ENCODE assay signal across 8 cellular contexts in the genomic region with DNA sequence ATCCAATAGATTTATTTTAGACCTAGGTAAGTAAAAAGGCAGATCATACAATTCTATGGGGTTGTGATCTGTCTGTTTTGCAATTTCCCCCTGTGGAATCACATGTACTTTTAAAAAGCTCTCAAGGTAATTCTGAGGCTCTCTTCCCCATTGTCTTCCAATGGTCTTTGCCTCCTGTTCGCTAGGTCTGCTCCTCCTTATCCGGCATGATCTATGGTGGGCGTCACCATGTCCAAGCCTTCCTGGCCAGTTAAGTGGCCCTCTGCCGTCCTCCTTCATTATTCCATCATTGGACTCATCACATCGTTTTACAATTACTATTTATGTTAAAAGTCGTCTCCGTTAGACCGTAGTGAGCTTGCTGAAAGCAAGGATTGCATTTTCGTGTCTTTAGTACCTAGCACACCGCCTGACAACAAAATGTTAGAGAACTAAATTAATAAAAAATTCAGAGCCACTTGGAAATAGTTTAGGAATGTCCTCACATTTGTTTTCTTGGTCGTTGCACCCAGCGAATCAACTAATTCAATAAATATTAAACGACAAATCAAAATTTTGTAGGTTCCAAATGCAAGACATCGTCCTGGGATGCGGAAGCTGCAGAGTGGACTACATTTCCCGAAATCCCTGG. TPM values are rescaled to one million over a fixed set of nuclear protein-coding genes. Genes with fewer than 3 reads are reported as not detected.
DNase-seq lines count a peak whose midpoint lies in the region; ATAC-seq, FAIRE-seq and TF ChIP-seq lines count a peak whose summit lies in the region.

No MANE protein-coding gene starts in this region.

- ATAC-seq in GM19035 (IDR thresholded peaks at IDR 0.05; ENCODE audit: unreplicated experiment) (peak; percentile 12), pancreas (no peak), HG03432 (IDR thresholded peaks at IDR 0.05; ENCODE audit: unreplicated experiment) (no peak)

- H3K4me3 ChIP-seq in BLaER1 = peak overlapping the region; percentile 93
- H3K4me3 ChIP-seq in pancreas = peak overlapping the region in 3 of 4 donors; percentile 66 to 85 (median 79)

- intact Hi-C loops in activated CD4-positive, alpha-beta memory T cell treated with anti-CD3 and anti-CD28 coated beads for 36 hours (cut with micrococcal nuclease) = loop anchor here (1.0 to 10.0 kb wide), 6 partner anchors 120 to 1467 kb away; a partner anchor contains a TSS
- intact Hi-C loops in pancreas (cut with DNase I) = no loop called here

- H3K4me3 Mint-ChIP-seq in activated CD4-positive, alpha-beta memory T cell treated with anti-CD3 and anti-CD28 coated beads for 36 hours = peak overlapping the region; percentile 81

- peaks cover 15% of the 10 kb centered on the region for H3K4me1 Mint-ChIP-seq in activated CD4-positive, alpha-beta memory T cell treated with anti-CD3 and anti-CD28 coated beads for 36 hours (ENCODE audit: low read depth)

- CTCF ChIA-PET in activated CD4-positive, alpha-beta memory T cell treated with anti-CD3 and anti-CD28 coated beads for 36 hours (lab: Charles Lee) = interaction anchor here (0.7 kb wide), 1 partner anchor 344 kb away, joined by 3 read pairs; no protein-coding TSS in a partner anchor

- H3K9me3 ChIP-seq in BLaER1 = no peaks in the 10 kb centered on the region
- no peaks in the 10 kb centered on the region for H3K9me3 ChIP-seq in pancreas

- H3K27me3 Mint-ChIP-seq in activated CD4-positive, alpha-beta memory T cell treated with anti-CD3 and anti-CD28 coated beads for 36 hours = no peaks in the 10 kb centered on the region

- 11 to 12% methylated on average over 16 of the region's 16 CpGs for WGBS in pancreas, 2 donors

- FAIRE-seq in pancreas (lab: Jason Lieb, UNC) = no peak

- H3K4me1 ChIP-seq in BLaER1 (peaks cover 26% of the 10 kb centered on the region), pancreas (peaks cover 0 to 7% (median 6%) of the 10 kb centered on the region in 3 donors)

- DNase-seq in NCI-H1105 (lab: John Stamatoyannopoulos, UW) (peak; percentile 44), fibroblast of the conjunctiva (ENCODE audit: low read depth) (peak; percentile 56), pancreas (peak in 1 of 6 donors; percentile 31)
- DNase-seq in activated CD4-positive, alpha-beta memory T cell treated with anti-CD3 and anti-CD28 coated beads for 36 hours = peak; percentile 25
- DNase-seq in activated CD8-positive, alpha-beta memory T cell treated with anti-CD3 and anti-CD28 coated beads for 24 hours = no peak

- H3K27ac ChIP-seq in BLaER1 (peak overlapping the region; percentile 52), pancreas (peak overlapping the region in 2 of 4 donors; percentile 98)

- H3K4me2 ChIP-seq in BLaER1 = peak overlapping the region; percentile 92

- H3K36me3 Mint-ChIP-seq in activated CD4-positive, alpha-beta memory T cell treated with anti-CD3 and anti-CD28 coated beads for 36 hours = peaks cover 7% of the 10 kb centered on the region

- TF ChIP-seq CTCF in pancreas (IDR thresholded peaks at IDR 0.05) = no peak

- peak overlapping the region; percentile 91 for H3K9ac ChIP-seq in BLaER1

- H3K36me3 ChIP-seq in BLaER1 = no peaks in the 10 kb centered on the region
- no peaks in the 10 kb centered on the region for H3K36me3 ChIP-seq in pancreas

- POLR2A ChIA-PET in activated CD4-positive, alpha-beta memory T cell treated with anti-CD3 and anti-CD28 coated beads for 36 hours (lab: Charles Lee) = interaction anchor here (1.3 to 3.0 kb wide), 3 partner anchors 81 to 351 kb away, joined by 6 to 11 read pairs (median 8); no protein-coding TSS in a partner anchor

- no peaks in the 10 kb centered on the region for H3K9me3 Mint-ChIP-seq in activated CD4-positive, alpha-beta memory T cell treated with anti-CD3 and anti-CD28 coated beads for 36 hours

- peaks cover 20% of the 10 kb centered on the region for H4K20me1 ChIP-seq in BLaER1

- H3K27me3 ChIP-seq in BLaER1 (no peaks in the 10 kb centered on the region), pancreas (no peaks in the 10 kb centered on the region)

- H3K27ac Mint-ChIP-seq in activated CD4-positive, alpha-beta memory T cell treated with anti-CD3 and anti-CD28 coated beads for 36 hours = peak overlapping the region; percentile 96

RNA-seq across cellular contexts. Expression of a gene that starts 2.2 kb away (rescaled TPM):
- total RNA-seq in activated CD4-positive, alpha-beta memory T cell treated with anti-CD3 and anti-CD28 coated beads for 36 hours = 10 to 100 TPM; 20.2 to 21.5 TPM
- total RNA-seq in pancreas = 10 to 100 TPM; 20.0 to 25.8 (median 23.9) TPM
- 10 to 100 TPM; 11.9 to 14.1 TPM for polyA plus RNA-seq in pancreas
